Comparison of ENCODE assay signal across 17 cellular contexts in genomic region chr2:101106453-101107181, GRCh38. TPM values are rescaled to one million over a fixed set of nuclear protein-coding genes. Genes with fewer than 3 reads are reported as not detected.
DNase-seq lines count a peak whose midpoint lies in the region; ATAC-seq and TF ChIP-seq lines count a peak whose summit lies in the region.
"Had no signal": no experiment of that assay in that cellular context is flagged by ENCODE, and none has a peak within 500 bp of the region (broad histone marks: within the 10 kb centered on the region; RNA-seq: fewer than 3 reads in every experiment).

No MANE protein-coding gene starts in this region.

- H3K27ac ChIP-seq in PC-9, result peak overlapping the region; percentile 13; the same call in 1 of the 2 replicates
- H3K27ac ChIP-seq in OCI-LY7 (ENCODE audit: low read depth, low read length, poor library complexity, severe bottlenecking), result no peak overlapping the region
- H3K27ac ChIP-seq: epithelial cell of prostate, left lung, spleen had no signal

- CTCF ChIA-PET in PC-9 (lab: Charles Lee), result no interaction called here
- CTCF ChIA-PET in OCI-LY7 (lab: Charles Lee; ENCODE audit: unreplicated experiment), result no interaction called here

- H3K4me3 ChIP-seq in PC-9 (no peak overlapping the region), OCI-LY7 (ENCODE audit: low read depth, low read length, poor library complexity, severe bottlenecking) (no peak overlapping the region)
- H3K4me3 ChIP-seq: left lung, MG63, spleen had no signal

- H3K79me2 ChIP-seq in PC-9 (ENCODE audit: low read depth) (peaks cover 99% of the 10 kb centered on the region), OCI-LY7 (ENCODE audit: insufficient read depth, low read depth, low read length) (no peaks in the 10 kb centered on the region)

- H2AFZ ChIP-seq in PC-9 (no peak overlapping the region), OCI-LY7 (ENCODE audit: low read length) (no peak overlapping the region)

- POLR2A ChIA-PET in PC-9 (lab: Charles Lee; ENCODE audit: unreplicated experiment) (no interaction called here), OCI-LY7 (lab: Charles Lee) (interaction anchor here (0.6 kb wide), 1 partner anchor 558 kb away, joined by 3 read pairs; no protein-coding TSS in a partner anchor)

- no peaks in the 10 kb centered on the region for H3K9me2 ChIP-seq in PC-9 (ENCODE audit: insufficient read depth)
- no peaks in the 10 kb centered on the region for H3K9me2 ChIP-seq in OCI-LY7 (ENCODE audit: insufficient read depth, low read length)

- intact Hi-C loops in PC-9 (cut with micrococcal nuclease; ENCODE audit: unreplicated experiment) (no loop called here), left ventricle myocardium superior (cut with micrococcal nuclease) (no loop called here), OCI-LY7 (cut with micrococcal nuclease; ENCODE audit: unreplicated experiment) (no loop called here)

- peaks cover 5% of the 10 kb centered on the region; the same call in 1 of the 2 replicates for H3K9me3 ChIP-seq in PC-9 (ENCODE audit: insufficient read depth, low read depth)
- H3K9me3 ChIP-seq in OCI-LY7 (ENCODE audit: low read length), result no peaks in the 10 kb centered on the region

- no TSS peak for BruUV-seq in PC-9 (replicated peaks; lab: Mats Ljungman, UMichigan)
- BruUV-seq in OCI-LY7 (replicated peaks; lab: Mats Ljungman, UMichigan), result no TSS peak

- H3K36me3 ChIP-seq in PC-9 (ENCODE audit: low read depth) (peaks cover 13% of the 10 kb centered on the region), OCI-LY7 (ENCODE audit: insufficient read depth, low read length) (no peaks in the 10 kb centered on the region)
- H3K36me3 ChIP-seq: left lung, spleen had no signal

- DNase-seq in NCI-H2107 treated with DMSO at 0.1 percent for 48 hours (lab: John Stamatoyannopoulos, UW; ENCODE audit: unreplicated experiment) (peak; percentile 7), NCI-H2107 (lab: John Stamatoyannopoulos, UW) (no peak), PC-9 (no peak), left ventricle myocardium superior (no peak), smooth muscle cell of the brain vasculature (ENCODE audit: low read depth, low spot score) (peak; percentile 54), NOMO-1 (lab: John Stamatoyannopoulos, UW; ENCODE audit: unreplicated experiment in 2 of 2) (no peak), GM10266 (ENCODE audit: extremely low spot score) (no peak), OCI-LY7 (ENCODE audit: low spot score) (no peak)
- DNase-seq: activated naive CD4-positive, alpha-beta T cell treated with anti-CD3 and anti-CD28 coated beads, Interleukin-2, amount 50 U/mL, for 16 hours; CD8-positive, alpha-beta T cell; HFFc6; hippocampal formation; left lung; MG63; spleen had no signal

- TF ChIP-seq CTCF in PC-9 (conservative IDR thresholded peaks at IDR 0.05) (no peak), GM10266 (IDR thresholded peaks at IDR 0.05; ENCODE audit: control insufficient read depth, insufficient read depth, low read depth, missing control alignments) (no peak), OCI-LY7 (conservative IDR thresholded peaks at IDR 0.05; ENCODE audit: low read length) (no peak)

- H3K27me3 ChIP-seq in PC-9 (ENCODE audit: insufficient read depth, low read depth), result no peaks in the 10 kb centered on the region
- H3K27me3 ChIP-seq: left lung, MG63, spleen had no signal

- H3K4me1 ChIP-seq in PC-9 (replicated peaks; ENCODE audit: insufficient read depth), result peaks cover 16% of the 10 kb centered on the region
- no peaks in the 10 kb centered on the region for H3K4me1 ChIP-seq in OCI-LY7 (ENCODE audit: insufficient read depth, low read length, poor library complexity, severe bottlenecking)

- H3K4me2 ChIP-seq in PC-9 (no peak overlapping the region), OCI-LY7 (ENCODE audit: low read length) (no peak overlapping the region)

- ATAC-seq in left ventricle myocardium superior, result peak; percentile 46
- ATAC-seq: CD8-positive, alpha-beta T cell; left lung; SK-N-SH treated with all-trans-retinoic acid at 6 μM for 48 hours had no signal

- peaks cover 17% of the 10 kb centered on the region for H3F3A ChIP-seq in PC-9 (ENCODE audit: insufficient read depth, low read depth)

- no peaks in the 10 kb centered on the region for H4K20me1 ChIP-seq in PC-9 (ENCODE audit: insufficient read depth)
- no peaks in the 10 kb centered on the region for H4K20me1 ChIP-seq in OCI-LY7 (ENCODE audit: insufficient read depth, low read length)

RNA-seq across cellular contexts. Expression of gene TBC1D8, which starts 44.6 kb away (rescaled TPM):
- total RNA-seq in PC-9 (2021) (25.2 and 25.3 TPM in 2 replicates), left ventricle myocardium superior (47.8 TPM), OCI-LY7 (2022) (0.49 and 1.7 TPM in 2 replicates)
- 0.03 and 0.22 TPM in 2 replicates for total RNA-seq in OCI-LY7 (2014; rRNA removed; shearing (Covaris generic))

Comparison
In these comparisons a context has a peak if more than half of its experiments do, and no peak if none do; other contexts are left out.
1. DNase-seq: peak in NCI-H2107 treated with DMSO at 0.1 percent for 48 hours (single experiment) and smooth muscle cell of the brain vasculature (single experiment); none in NCI-H2107 (single experiment), PC-9 (0 of 2), left ventricle myocardium superior (single experiment), NOMO-1 (0 of 2), GM10266 (single experiment) and OCI-LY7 (single experiment).